ENCODE assay signal across 20 cellular contexts in the genomic region with DNA sequence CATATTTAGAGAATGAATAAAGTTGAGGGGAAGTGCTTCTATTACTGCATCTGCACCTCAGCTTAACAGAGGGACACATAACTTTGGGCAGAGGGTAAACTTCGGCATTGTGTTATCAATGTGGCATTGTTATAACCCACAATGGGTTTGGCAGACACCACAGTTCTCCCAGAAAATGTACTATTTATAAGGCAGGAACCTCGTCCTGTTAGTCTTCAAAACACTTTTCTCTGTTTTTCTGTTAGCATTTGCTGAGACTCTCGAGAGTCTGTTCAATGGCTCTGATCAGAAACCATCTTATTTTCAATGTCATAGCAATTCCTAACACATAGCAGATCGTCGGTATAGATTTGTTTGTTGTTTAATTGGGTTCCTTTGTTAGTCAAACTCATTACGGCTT. TPM values are rescaled to one million over a fixed set of nuclear protein-coding genes. Genes with fewer than 3 reads are reported as not detected.
DNase-seq lines count a peak whose midpoint lies in the region; FAIRE-seq and TF ChIP-seq lines count a peak whose summit lies in the region.
"Had no signal": no experiment of that assay in that cellular context is flagged by ENCODE, and none has a peak within 500 bp of the region (broad histone marks: within the 10 kb centered on the region; RNA-seq: fewer than 3 reads in every experiment).

No MANE protein-coding gene starts in this region.

- H3K27ac ChIP-seq in astrocyte (ENCODE audit: low read depth, low read length): no peak overlapping the region
- H3K27ac ChIP-seq in H1 (ENCODE audit: low read depth, low read length): no peak overlapping the region
- no peak overlapping the region for H3K27ac ChIP-seq in neural progenitor cell
- H3K27ac ChIP-seq in temporal lobe (ENCODE audit: low read depth, low read length): peak overlapping the region; percentile 97
- H3K27ac ChIP-seq in tibial artery: no peak overlapping the region
- H3K27ac ChIP-seq: A549, Peyer's patch had no signal

- no peak overlapping the region for H3K9ac ChIP-seq in astrocyte (ENCODE audit: low read length)
- no peak overlapping the region for H3K9ac ChIP-seq in H1 (replicated peaks in 1 of 4; ENCODE audit: extremely low read depth in 1 of 4, low read depth in 3 of 4, low read length in 3 of 4)
- no peak overlapping the region for H3K9ac ChIP-seq in neural progenitor cell

- no peak for TF ChIP-seq POLR2A in H1 (IDR thresholded peaks at IDR 0.05; ENCODE audit: control extremely low read depth in 1 of 2, low read depth in 2 of 2, low read length in 2 of 2)

- no peaks in the 10 kb centered on the region for H3K79me1 ChIP-seq in H1 (ENCODE audit: low read depth, low read length)

- no peak overlapping the region for H2BK5ac ChIP-seq in H1 (ENCODE audit: low read depth, low read length)

- POLR2A ChIA-PET in H1 (lab: Charles Lee; ENCODE audit: partially characterized antibody): interaction anchor here (1.4 to 2.1 kb wide), 2 partner anchors 9 to 23 kb away, joined by 4 to 7 read pairs; partner anchors contain the start of gene HSPA2

- H3K79me2 ChIP-seq in astrocyte (ENCODE audit: insufficient read depth, low read length) (no peaks in the 10 kb centered on the region), H1 (ENCODE audit: control insufficient read depth in 1 of 2, insufficient read depth in 2 of 2, low read length in 2 of 2) (no peaks in the 10 kb centered on the region), neural progenitor cell (ENCODE audit: low read depth) (no peaks in the 10 kb centered on the region)

- DNase-seq in astrocyte (ENCODE audit: low read depth) (peak; percentile 20), H1 (ENCODE audit: low read depth in 1 of 2, low spot score in 2 of 2) (no peak), neural progenitor cell (ENCODE audit: low spot score) (no peak), tibial artery (no peak), hepatic stellate cell (ENCODE audit: low spot score) (no peak), NCI-H1436 (lab: John Stamatoyannopoulos, UW) (no peak)
- DNase-seq: BE2C, DMS53, GF-D8, GOT3, KG1, NCI-H1694 treated with DMSO at 0.1 percent for 48 hours, NCI-H2081 treated with DMSO at 0.1 percent for 48 hours, NCI-H446, NCI-H526, Peyer's patch had no signal

- H3K14ac ChIP-seq in H1 (ENCODE audit: insufficient read length): no peak overlapping the region

- H3K27me3 Mint-ChIP-seq in astrocyte (ENCODE audit: low read depth, unreplicated experiment): no peaks in the 10 kb centered on the region
- peaks cover 2% of the 10 kb centered on the region for H3K27me3 Mint-ChIP-seq in neural progenitor cell (ENCODE audit: insufficient read depth, low read depth)

- H3K27ac Mint-ChIP-seq in astrocyte (ENCODE audit: unreplicated experiment) (no peak overlapping the region), neural progenitor cell (no peak overlapping the region)

- intact Hi-C loops in tibial artery (cut with DNase I; ENCODE audit: low total_unique reads): no loop called here

- no peak overlapping the region for H3K56ac ChIP-seq in H1 (replicated peaks; ENCODE audit: insufficient read length, low read depth, low read length)

- H3K23me2 ChIP-seq in H1 (ENCODE audit: low read depth, low read length): no peaks in the 10 kb centered on the region

- no peak overlapping the region for H2BK12ac ChIP-seq in H1 (ENCODE audit: low read depth, low read length)

- no peak overlapping the region for H3K4ac ChIP-seq in H1 (replicated peaks; ENCODE audit: insufficient read length, low read depth, low read length)

- H4K8ac ChIP-seq in H1 (ENCODE audit: extremely low read depth, insufficient read depth, low read length): no peak overlapping the region

- H3K4me1 Mint-ChIP-seq in astrocyte (ENCODE audit: low read depth, unreplicated experiment) (peaks cover 13% of the 10 kb centered on the region), neural progenitor cell (peaks cover 6% of the 10 kb centered on the region)

- no peak for TF ChIP-seq EP300 in H1 (IDR thresholded peaks at IDR 0.05; ENCODE audit: borderline replicate concordance in 1 of 2, low read depth in 2 of 2, low read length in 2 of 2)

- H2BK15ac ChIP-seq in H1 (ENCODE audit: low read length): no peak overlapping the region

- H3K4me2 ChIP-seq in astrocyte (ENCODE audit: low read length): no peak overlapping the region
- no peak overlapping the region for H3K4me2 ChIP-seq in H1 (ENCODE audit: insufficient read depth in 1 of 2, low read depth in 2 of 2, low read length in 2 of 2)
- no peak overlapping the region for H3K4me2 ChIP-seq in neural progenitor cell
- H3K4me2 ChIP-seq: A549 had no signal

- H3K4me3 Mint-ChIP-seq in astrocyte (ENCODE audit: unreplicated experiment) (no peak overlapping the region), neural progenitor cell (no peak overlapping the region)

- H3K4me1 ChIP-seq in astrocyte (ENCODE audit: insufficient read depth, low read length): no peaks in the 10 kb centered on the region
- peaks cover 0 to 7% (median 0%) of the 10 kb centered on the region in 4 experiments; a peak in 2 of 7 replicates for H3K4me1 ChIP-seq in H1 (replicated peaks in 1 of 4; ENCODE audit: control insufficient read depth in 3 of 4, insufficient read depth in 4 of 4, low read length in 3 of 4)
- peaks cover 9% of the 10 kb centered on the region for H3K4me1 ChIP-seq in neural progenitor cell
- H3K4me1 ChIP-seq in tibial artery: peaks cover under 1 to 28% (median 25%) of the 10 kb centered on the region in 4 donors
- H3K4me1 ChIP-seq: BE2C, Peyer's patch had no signal

- H3K27me3 ChIP-seq in astrocyte (ENCODE audit: insufficient read depth, low read length) (peaks cover 3% of the 10 kb centered on the region), H1 (replicated peaks in 1 of 4; ENCODE audit: control insufficient read depth in 3 of 4, extremely low read depth in 1 of 4, insufficient read depth in 3 of 4, low read length in 3 of 4) (no peaks in the 10 kb centered on the region), neural progenitor cell (no peaks in the 10 kb centered on the region), tibial artery (no peaks in the 10 kb centered on the region)
- H3K27me3 ChIP-seq: BE2C, Peyer's patch had no signal

- H2AFZ ChIP-seq in astrocyte (ENCODE audit: low read depth, low read length) (no peak overlapping the region), H1 (ENCODE audit: low read length) (peak overlapping the region; percentile 15; the same call in 1 of the 2 replicates), neural progenitor cell (replicated peaks) (peak overlapping the region; percentile 63)

- H3K18ac ChIP-seq in H1 (ENCODE audit: extremely low read depth, low read length): no peak overlapping the region

- H3F3A ChIP-seq in neural progenitor cell (ENCODE audit: low read depth): no peaks in the 10 kb centered on the region

- no peak overlapping the region for H4K91ac ChIP-seq in H1 (replicated peaks; ENCODE audit: insufficient read length, low read length)

- TF ChIP-seq CTCF in astrocyte (IDR thresholded peaks at IDR 0.05; ENCODE audit: insufficient read depth, low read depth, low read length) (no peak), H1 (IDR thresholded peaks at IDR 0.05; ENCODE audit: control extremely low read depth in 1 of 3, insufficient read depth in 1 of 3, low read depth in 1 of 3, low read length in 3 of 3) (no peak), neural progenitor cell (IDR thresholded peaks at IDR 0.05) (no peak), tibial artery (IDR thresholded peaks at IDR 0.05) (no peak)

- H3K36me3 Mint-ChIP-seq in astrocyte (ENCODE audit: low read depth, unreplicated experiment) (no peaks in the 10 kb centered on the region), neural progenitor cell (no peaks in the 10 kb centered on the region)

- H3K36me3 ChIP-seq in astrocyte (ENCODE audit: insufficient read depth, low read length) (no peaks in the 10 kb centered on the region), H1 (ENCODE audit: control insufficient read depth in 2 of 4, insufficient read depth in 4 of 4, low read length in 3 of 4) (no peaks in the 10 kb centered on the region), neural progenitor cell (no peaks in the 10 kb centered on the region), tibial artery (no peaks in the 10 kb centered on the region)
- H3K36me3 ChIP-seq: BE2C, Peyer's patch had no signal

- H2BK120ac ChIP-seq in H1 (replicated peaks; ENCODE audit: low read depth, low read length): no peak overlapping the region

- no peak overlapping the region for H2AK5ac ChIP-seq in H1 (ENCODE audit: low read depth, low read length)

- H3K9me3 ChIP-seq in astrocyte (ENCODE audit: insufficient read depth, low read depth, low read length) (no peaks in the 10 kb centered on the region), H1 (ENCODE audit: insufficient read depth in 2 of 2, low read depth in 1 of 2, low read length in 1 of 2) (no peaks in the 10 kb centered on the region), neural progenitor cell (ENCODE audit: low read depth) (no peaks in the 10 kb centered on the region), tibial artery (no peaks in the 10 kb centered on the region)
- H3K9me3 ChIP-seq: A549, BE2C, Peyer's patch had no signal

- H4K5ac ChIP-seq in H1 (ENCODE audit: insufficient read length, low read depth, low read length): no peak overlapping the region

- H3K9me3 Mint-ChIP-seq in astrocyte (ENCODE audit: unreplicated experiment) (no peaks in the 10 kb centered on the region), neural progenitor cell (no peaks in the 10 kb centered on the region)

- H2BK20ac ChIP-seq in H1 (ENCODE audit: low read length): no peak overlapping the region

- WGBS in H1 (ENCODE audit: extremely low coverage in 1 of 2, insufficient coverage in 1 of 2, insufficient read length in 1 of 2, insufficient replicate concordance in 2 of 2, low coverage in 1 of 2, low lambda C conversion rate in 2 of 2, missing lambda C conversion rate in 1 of 2), 2 experiments: 85% methylated on average over 6 of the region's 6 CpGs; no CpG with 5 or more reads in 1 of the 2 experiments

- no peak for TF ChIP-seq RAD21 in H1 (IDR thresholded peaks at IDR 0.05 in 1 of 2, conservative IDR thresholded peaks at IDR 0.05 in 1 of 2; ENCODE audit: low read depth in 2 of 2, low read length in 2 of 2)

- no peak overlapping the region for H3K23ac ChIP-seq in H1 (ENCODE audit: insufficient read length)

- H4K20me1 ChIP-seq in astrocyte (ENCODE audit: insufficient read depth, low read length) (no peaks in the 10 kb centered on the region), H1 (replicated peaks in 1 of 2; ENCODE audit: control insufficient read depth in 1 of 2, insufficient read depth in 2 of 2, low read length in 2 of 2) (no peaks in the 10 kb centered on the region), neural progenitor cell (ENCODE audit: low read depth) (no peaks in the 10 kb centered on the region)

- no peak for FAIRE-seq in astrocyte (lab: Jason Lieb, UNC)
- no peak for FAIRE-seq in H1 (lab: Jason Lieb, UNC)
- FAIRE-seq: A549, D721Med had no signal

- no peak overlapping the region for H3K4me3 ChIP-seq in astrocyte (ENCODE audit: insufficient read depth, low read depth, low read length)
- H3K4me3 ChIP-seq in H1 (ENCODE audit: extremely low read depth in 1 of 4, insufficient read depth in 2 of 4, low read depth in 3 of 4, low read length in 4 of 4): no peak overlapping the region
- no peak overlapping the region for H3K4me3 ChIP-seq in neural progenitor cell
- no peak overlapping the region for H3K4me3 ChIP-seq in tibial artery
- H3K4me3 ChIP-seq: A549, Peyer's patch had no signal

- CTCF ChIA-PET in H1 (lab: Charles Lee; ENCODE audit: partially characterized antibody): interaction anchor here (1.1 kb wide), 1 partner anchor 10 kb away, joined by 3 read pairs; no protein-coding TSS in a partner anchor

RNA-seq across cellular contexts. Expression of gene PPP1R36, which starts 13.9 kb away (rescaled TPM):
- total RNA-seq in astrocyte (0.91 and 0.94 TPM in 2 replicates), neural progenitor cell (ENCODE audit: low replicate concordance) (0.81 TPM in 1 of 2 replicates, not detected in the other), temporal lobe (0.49 TPM)
- 0.61 and 0.93 TPM in 2 replicates for total RNA-seq in H1 (2021; fragmentation: NEBNext Ultra II Directional; extraction: Animal tissue kit (Norgen Biotek cat#: 25700))
- polyA plus RNA-seq in H1 (2011; rRNA removed): 0.25 and 0.39 TPM in 2 replicates
- 1.0 TPM for polyA plus RNA-seq in H1 (2011; cell fraction: cytosol; rRNA removed)
- polyA plus RNA-seq in H1 (2011; cell fraction: nucleus; rRNA removed): 0.53 TPM
- 0.57 to 0.86 TPM (median 0.72 TPM) in 4 replicates for polyA plus RNA-seq in H1 (2012, experiment 1 of 2)
- polyA plus RNA-seq in H1 (2012, experiment 2 of 2): not detected
- 0.43 TPM for polyA plus RNA-seq in H1 (2013, experiment 1 of 2)
- polyA plus RNA-seq in H1 (2013, experiment 2 of 2): 0.37 TPM
- 0.32 and 0.46 TPM in 2 replicates for polyA minus RNA-seq in H1 (2011; rRNA and poly(A)+ RNA removed)
- not detected for polyA minus RNA-seq in H1 (2011; cell fraction: cytosol; rRNA and poly(A)+ RNA removed)
- polyA minus RNA-seq in H1 (2011; cell fraction: nucleus; rRNA and poly(A)+ RNA removed): not detected
- total RNA-seq: OCI-LY7 had no signal

RNA-seq across cellular contexts. Expression of gene HSPA2, which starts 23.2 kb away (rescaled TPM):
- 2.8 and 3.5 TPM in 2 replicates for total RNA-seq in astrocyte
- total RNA-seq in H1 (2021; fragmentation: NEBNext Ultra II Directional; extraction: Animal tissue kit (Norgen Biotek cat#: 25700)): 82.9 and 91.1 TPM in 2 replicates
- 30.5 and 42.0 TPM in 2 replicates for polyA plus RNA-seq in H1 (2011; rRNA removed)
- 38.2 TPM for polyA plus RNA-seq in H1 (2011; cell fraction: cytosol; rRNA removed)
- 42.5 TPM for polyA plus RNA-seq in H1 (2011; cell fraction: nucleus; rRNA removed)
- 28.9 to 58.1 TPM (median 40.4 TPM) in 4 replicates for polyA plus RNA-seq in H1 (2012, experiment 1 of 2)
- 18.1 TPM for polyA plus RNA-seq in H1 (2012, experiment 2 of 2)
- 21.2 TPM for polyA plus RNA-seq in H1 (2013, experiment 1 of 2)
- polyA plus RNA-seq in H1 (2013, experiment 2 of 2): 19.8 TPM
- 33.1 and 37.7 TPM in 2 replicates for polyA minus RNA-seq in H1 (2011; rRNA and poly(A)+ RNA removed)
- polyA minus RNA-seq in H1 (2011; cell fraction: cytosol; rRNA and poly(A)+ RNA removed): 69.5 TPM
- polyA minus RNA-seq in H1 (2011; cell fraction: nucleus; rRNA and poly(A)+ RNA removed): 35.2 TPM
- 5.5 and 9.2 TPM in 2 replicates for total RNA-seq in neural progenitor cell (ENCODE audit: low replicate concordance)
- total RNA-seq in temporal lobe: 6.4 TPM

RNA-seq across cellular contexts. Expression of gene ZBTB1, which starts 59.1 kb away (rescaled TPM):
- total RNA-seq in astrocyte (43.0 and 45.2 TPM in 2 replicates), neural progenitor cell (ENCODE audit: low replicate concordance) (40.9 and 53.3 TPM in 2 replicates), temporal lobe (39.6 TPM)
- 27.5 and 27.9 TPM in 2 replicates for total RNA-seq in H1 (2021; fragmentation: NEBNext Ultra II Directional; extraction: Animal tissue kit (Norgen Biotek cat#: 25700))
- 11.6 and 13.6 TPM in 2 replicates for polyA plus RNA-seq in H1 (2011; rRNA removed)
- polyA plus RNA-seq in H1 (2011; cell fraction: cytosol; rRNA removed): 14.9 TPM
- 12.4 TPM for polyA plus RNA-seq in H1 (2011; cell fraction: nucleus; rRNA removed)
- 13.0 to 22.0 TPM (median 15.7 TPM) in 4 replicates for polyA plus RNA-seq in H1 (2012, experiment 1 of 2)
- 1.1 TPM for polyA plus RNA-seq in H1 (2012, experiment 2 of 2)
- 16.9 TPM for polyA plus RNA-seq in H1 (2013, experiment 1 of 2)
- polyA plus RNA-seq in H1 (2013, experiment 2 of 2): 16.0 TPM
- 18.2 and 26.2 TPM in 2 replicates for polyA minus RNA-seq in H1 (2011; rRNA and poly(A)+ RNA removed)
- 18.5 TPM for polyA minus RNA-seq in H1 (2011; cell fraction: cytosol; rRNA and poly(A)+ RNA removed)
- 37.6 TPM for polyA minus RNA-seq in H1 (2011; cell fraction: nucleus; rRNA and poly(A)+ RNA removed)
